Comparison of ENCODE assay signal across 9 cellular contexts in genomic region chr13:91722267-91722884, GRCh38.
DNase-seq lines count a peak whose midpoint lies in the region; ATAC-seq and TF ChIP-seq lines count a peak whose summit lies in the region.
"Had no signal": no experiment of that assay in that cellular context is flagged by ENCODE, and none has a peak within 500 bp of the region (broad histone marks: within the 10 kb centered on the region; RNA-seq: fewer than 3 reads in every experiment).

No MANE protein-coding gene starts in this region.

- no peak overlapping the region for H3K4me3 Mint-ChIP-seq in chondrocyte (ENCODE audit: unreplicated experiment)
- H3K4me3 Mint-ChIP-seq in naive thymus-derived CD4-positive, alpha-beta T cell, result no peak overlapping the region
- H3K4me3 Mint-ChIP-seq: naive B cell had no signal

- intact Hi-C loops in naive thymus-derived CD4-positive, alpha-beta T cell (cut with micrococcal nuclease), result loop anchor here (1.0 to 5.0 kb wide), 6 partner anchors 341 to 588 kb away; no protein-coding TSS in a partner anchor

- no peaks in the 10 kb centered on the region for H3K4me1 ChIP-seq in naive thymus-derived CD4-positive, alpha-beta T cell (ENCODE audit: control insufficient read depth in 2 of 2, insufficient read depth in 2 of 2, low read length in 2 of 2)
- H3K4me1 ChIP-seq in effector memory CD4-positive, alpha-beta T cell (ENCODE audit: control insufficient read depth, insufficient read depth, low read length, poor library complexity, severe bottlenecking), result no peaks in the 10 kb centered on the region

- no peak overlapping the region for H3K27ac Mint-ChIP-seq in chondrocyte (ENCODE audit: unreplicated experiment)
- no peak overlapping the region for H3K27ac Mint-ChIP-seq in naive thymus-derived CD4-positive, alpha-beta T cell
- H3K27ac Mint-ChIP-seq: naive B cell had no signal

- H3K4me3 ChIP-seq in naive thymus-derived CD4-positive, alpha-beta T cell (ENCODE audit: low read length), result no peak overlapping the region
- no peak overlapping the region for H3K4me3 ChIP-seq in effector memory CD4-positive, alpha-beta T cell (ENCODE audit: insufficient read depth, low read depth, low read length, poor library complexity, severe bottlenecking)

- no peak for ATAC-seq in naive thymus-derived CD4-positive, alpha-beta T cell
- ATAC-seq in HG03342 (IDR thresholded peaks at IDR 0.05; ENCODE audit: unreplicated experiment), result no peak

- DNase-seq in NCI-H510A treated with DMSO at 0.1 percent for 48 hours (lab: John Stamatoyannopoulos, UW) (peak; percentile 72), NCI-H510A (lab: John Stamatoyannopoulos, UW) (no peak), NCI-H2107 treated with DMSO at 0.1 percent for 48 hours (lab: John Stamatoyannopoulos, UW; ENCODE audit: unreplicated experiment) (peak; percentile 10), chondrocyte (ENCODE audit: low spot score) (no peak), iPS-NIHi7 (ENCODE audit: extremely low spot score) (no peak)
- DNase-seq in naive thymus-derived CD4-positive, alpha-beta T cell, result peak in 5 of 9 donors; percentile 1 to 26 (median 10)
- DNase-seq in effector memory CD4-positive, alpha-beta T cell, result no peak
- DNase-seq: naive B cell had no signal

- POLR2A ChIA-PET in naive thymus-derived CD4-positive, alpha-beta T cell (lab: Charles Lee), result no interaction called here

- no peaks in the 10 kb centered on the region for H3K36me3 Mint-ChIP-seq in chondrocyte (ENCODE audit: low read depth)
- H3K36me3 Mint-ChIP-seq in naive thymus-derived CD4-positive, alpha-beta T cell, result no peaks in the 10 kb centered on the region
- H3K36me3 Mint-ChIP-seq: naive B cell had no signal

- H3K27me3 Mint-ChIP-seq in chondrocyte (ENCODE audit: low read depth), result no peaks in the 10 kb centered on the region
- peaks cover 0 to 11% (median 2%) of the 10 kb centered on the region in 5 donors for H3K27me3 Mint-ChIP-seq in naive thymus-derived CD4-positive, alpha-beta T cell
- H3K27me3 Mint-ChIP-seq: naive B cell had no signal

- no peaks in the 10 kb centered on the region for H3K27me3 ChIP-seq in naive thymus-derived CD4-positive, alpha-beta T cell (ENCODE audit: control insufficient read depth in 2 of 2, insufficient read depth in 2 of 2, low read length in 2 of 2)
- H3K27me3 ChIP-seq in effector memory CD4-positive, alpha-beta T cell (replicated peaks; ENCODE audit: control insufficient read depth, insufficient read depth, low read length, poor library complexity, severe bottlenecking), result no peaks in the 10 kb centered on the region

- no peaks in the 10 kb centered on the region for H3K9me3 ChIP-seq in naive thymus-derived CD4-positive, alpha-beta T cell (ENCODE audit: control insufficient read depth in 2 of 3, low read length in 3 of 3)
- no peaks in the 10 kb centered on the region for H3K9me3 ChIP-seq in effector memory CD4-positive, alpha-beta T cell (ENCODE audit: control insufficient read depth, low read length)

- H3K4me1 Mint-ChIP-seq in chondrocyte (ENCODE audit: low read depth), result peaks cover 12% of the 10 kb centered on the region
- H3K4me1 Mint-ChIP-seq in naive thymus-derived CD4-positive, alpha-beta T cell, result peaks cover 0 to 2% (median 0%) of the 10 kb centered on the region in 7 donors
- H3K4me1 Mint-ChIP-seq: naive B cell had no signal

- peak; percentile 96 for TF ChIP-seq CTCF in chondrocyte (IDR thresholded peaks at IDR 0.05)

- no peaks in the 10 kb centered on the region for H3K36me3 ChIP-seq in naive thymus-derived CD4-positive, alpha-beta T cell (ENCODE audit: control insufficient read depth in 2 of 3, insufficient read depth in 3 of 3, low read length in 3 of 3)
- no peaks in the 10 kb centered on the region for H3K36me3 ChIP-seq in effector memory CD4-positive, alpha-beta T cell (ENCODE audit: control insufficient read depth, insufficient read depth, low read length)

- no peak overlapping the region for H3K27ac ChIP-seq in naive thymus-derived CD4-positive, alpha-beta T cell (ENCODE audit: low read depth, low read length)
- H3K27ac ChIP-seq in effector memory CD4-positive, alpha-beta T cell (ENCODE audit: insufficient read depth, low read length, poor library complexity, severe bottlenecking), result no peak overlapping the region

- H3K9me3 Mint-ChIP-seq in chondrocyte (ENCODE audit: low read depth), result no peaks in the 10 kb centered on the region
- H3K9me3 Mint-ChIP-seq in naive thymus-derived CD4-positive, alpha-beta T cell, result no peaks in the 10 kb centered on the region
- H3K9me3 Mint-ChIP-seq: naive B cell had no signal

- CTCF ChIA-PET in naive thymus-derived CD4-positive, alpha-beta T cell (lab: Charles Lee), result interaction anchor here (0.6 to 1.6 kb wide), 4 partner anchors 19 to 538 kb away, joined by 3 to 6 read pairs (median 3); no protein-coding TSS in a partner anchor

Comparison
In these comparisons a context has a peak if more than half of its experiments do, and no peak if none do; other contexts are left out.
1. DNase-seq: peak in NCI-H510A treated with DMSO at 0.1 percent for 48 hours (single experiment), NCI-H2107 treated with DMSO at 0.1 percent for 48 hours (single experiment) and naive thymus-derived CD4-positive, alpha-beta T cell (5 of 9); none in NCI-H510A (single experiment), chondrocyte (single experiment), iPS-NIHi7 (single experiment) and effector memory CD4-positive, alpha-beta T cell (0 of 3).